17 cellular contexts compared by ENCODE assay signal in the genomic region with DNA sequence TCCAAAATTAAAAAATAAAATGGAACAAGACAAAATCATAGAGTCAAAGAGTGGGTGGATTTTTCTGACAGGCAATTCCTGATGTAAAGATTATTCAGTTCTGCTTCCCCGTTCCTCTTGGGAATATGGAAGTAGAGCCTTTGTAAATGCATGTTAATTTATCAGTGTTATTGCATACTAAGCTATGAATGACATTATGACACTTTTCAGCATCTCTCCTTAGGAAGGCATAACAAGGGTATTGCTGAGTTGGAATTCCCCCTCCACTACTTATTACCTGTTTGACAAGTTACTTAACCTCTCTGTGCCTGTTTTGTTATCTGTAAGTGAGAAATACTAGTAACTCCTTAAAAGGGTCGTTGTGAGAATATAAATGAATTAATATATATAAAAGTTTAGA.
DNase-seq lines count a peak whose midpoint lies in the region; ATAC-seq, FAIRE-seq and TF ChIP-seq lines count a peak whose summit lies in the region.
"Had no signal": no experiment of that assay in that cellular context is flagged by ENCODE, and none has a peak within 500 bp of the region (broad histone marks: within the 10 kb centered on the region; RNA-seq: fewer than 3 reads in every experiment).

No MANE protein-coding gene starts in this region.

- no peaks in the 10 kb centered on the region for H3K79me1 ChIP-seq in mesenchymal stem cell (replicated peaks; ENCODE audit: low read length, poor library complexity, severe bottlenecking)

- H4K20me1 ChIP-seq in GM12878 (ENCODE audit: control insufficient read depth, insufficient read depth) (no peaks in the 10 kb centered on the region), osteoblast (ENCODE audit: insufficient read depth, low read length) (no peaks in the 10 kb centered on the region)

- TF ChIP-seq POLR2A in GM12878 (IDR thresholded peaks at IDR 0.05; ENCODE audit: low read depth, low read length): no peak

- no TSS peak for BruUV-seq in GM12878 (replicated peaks; lab: Mats Ljungman, UMichigan)

- no peak overlapping the region for H2BK120ac ChIP-seq in mesenchymal stem cell (ENCODE audit: low read depth, low read length)

- H3K9me3 ChIP-seq in SJCRH30 (replicated peaks) (no peaks in the 10 kb centered on the region), GM12878 (replicated peaks; ENCODE audit: control insufficient read depth, insufficient read depth, low read length) (no peaks in the 10 kb centered on the region), osteoblast (ENCODE audit: low read depth, low read length) (no peaks in the 10 kb centered on the region), tibial artery (no peaks in the 10 kb centered on the region), mesenchymal stem cell (ENCODE audit: control insufficient read depth, low read length) (no peaks in the 10 kb centered on the region)

- H3K36me3 ChIP-seq in SJCRH30: no peaks in the 10 kb centered on the region
- H3K36me3 ChIP-seq in GM12878 (ENCODE audit: control insufficient read depth in 2 of 2, insufficient read depth in 2 of 2, low read length in 1 of 2): no peaks in the 10 kb centered on the region
- H3K36me3 ChIP-seq in osteoblast (ENCODE audit: insufficient read depth, low read length): no peaks in the 10 kb centered on the region
- no peaks in the 10 kb centered on the region for H3K36me3 ChIP-seq in tibial artery
- no peaks in the 10 kb centered on the region for H3K36me3 ChIP-seq in mesenchymal stem cell (ENCODE audit: control insufficient read depth in 1 of 2, insufficient read depth in 2 of 2, low read depth in 1 of 2, low read length in 2 of 2)
- H3K36me3 ChIP-seq: MG63 had no signal

- TF ChIP-seq CTCF in GM12878 (IDR thresholded peaks at IDR 0.05 in 2 of 3, conservative IDR thresholded peaks at IDR 0.05 in 1 of 3; ENCODE audit: control insufficient read depth in 2 of 3, extremely low read depth in 1 of 3, insufficient read depth in 1 of 3, low read depth in 3 of 3, low read length in 3 of 3): no peak
- no peak for TF ChIP-seq CTCF in osteoblast (IDR thresholded peaks at IDR 0.05; ENCODE audit: extremely low read depth, low read depth, low read length)
- no peak for TF ChIP-seq CTCF in tibial artery (IDR thresholded peaks at IDR 0.05)
- TF ChIP-seq CTCF in HFFc6 (IDR thresholded peaks at IDR 0.05): no peak

- H3K9ac ChIP-seq in GM12878 (ENCODE audit: control insufficient read depth, insufficient read depth, low read length) (no peak overlapping the region), mesenchymal stem cell (ENCODE audit: low read length) (no peak overlapping the region)

- H3K27ac Mint-ChIP-seq in HFFc6: no peak overlapping the region
- H3K27ac Mint-ChIP-seq: B cell; CD4-positive, alpha-beta T cell had no signal

- CTCF ChIA-PET in GM12878 (lab: Yijun Ruan, JAX): interaction anchor here (0.5 kb wide), 1 partner anchor 94 kb away, joined by 3 read pairs; no protein-coding TSS in a partner anchor

- FAIRE-seq in GM12878 (lab: Jason Lieb, UNC): no peak

- ATAC-seq in GM12878: peak; percentile 40; the same call in 2 of the 3 replicates
- no peak for ATAC-seq in GM18873 (IDR thresholded peaks at IDR 0.05; ENCODE audit: low FRiP score, unreplicated experiment)
- ATAC-seq: Panc1 had no signal

- H3K4me3 Mint-ChIP-seq in HFFc6: no peak overlapping the region
- H3K4me3 Mint-ChIP-seq: B cell; CD4-positive, alpha-beta T cell had no signal

- H2BK12ac ChIP-seq in mesenchymal stem cell (ENCODE audit: low read length in 2 of 2): no peak overlapping the region

- SMC1A ChIA-PET in GM12878 (lab: Charles Lee; ENCODE audit: uncharacterized antibody, unreplicated experiment): no interaction called here

- H3K36me3 Mint-ChIP-seq in HFFc6 (ENCODE audit: low read depth): no peaks in the 10 kb centered on the region

- POLR2A ChIA-PET in GM12878 (lab: Charles Lee): no interaction called here

- H3K27ac ChIP-seq in SJCRH30 (peak overlapping the region; percentile 56; the same call in 1 of the 2 replicates), GM12878 (ENCODE audit: control insufficient read depth, insufficient read depth) (no peak overlapping the region), osteoblast (ENCODE audit: low read depth, low read length) (peak overlapping the region; percentile 79), tibial artery (peak overlapping the region; percentile 61 to 70), mesenchymal stem cell (ENCODE audit: low read length, poor library complexity, severe bottlenecking) (no peak overlapping the region)

- no peak for TF ChIP-seq EP300 in GM12878 (IDR thresholded peaks at IDR 0.05; ENCODE audit: borderline replicate concordance in 1 of 2, control insufficient read depth in 1 of 2, low read depth in 2 of 2, low read length in 2 of 2)

- WGBS in GM12878 (ENCODE audit: insufficient coverage, insufficient replicate concordance, low lambda C conversion rate, missing lambda C conversion rate): 0% methylated on average over 2 of the region's 2 CpGs
- WGBS in mesenchymal stem cell: 100% methylated on average over 1 of the region's 2 CpGs

- H2BK5ac ChIP-seq in mesenchymal stem cell (ENCODE audit: low read depth, low read length, poor library complexity, severe bottlenecking): no peak overlapping the region

- H3K4ac ChIP-seq in mesenchymal stem cell (ENCODE audit: low read depth in 1 of 2, low read length in 2 of 2): no peak overlapping the region

- H3K79me2 ChIP-seq in GM12878 (ENCODE audit: control insufficient read depth, insufficient read depth, low read length): no peaks in the 10 kb centered on the region
- no peaks in the 10 kb centered on the region for H3K79me2 ChIP-seq in osteoblast (ENCODE audit: insufficient read depth, low read length)

- H4K8ac ChIP-seq in mesenchymal stem cell (ENCODE audit: low read length): no peak overlapping the region

- no peak overlapping the region for H3K23ac ChIP-seq in mesenchymal stem cell (ENCODE audit: low read length in 2 of 2)

- H2AFZ ChIP-seq in GM12878 (ENCODE audit: control insufficient read depth, low read depth, low read length): no peak overlapping the region
- peak overlapping the region; percentile 62 for H2AFZ ChIP-seq in osteoblast (ENCODE audit: low read length)
- no peak overlapping the region for H2AFZ ChIP-seq in mesenchymal stem cell (ENCODE audit: low read depth, low read length)

- H3K4me2 ChIP-seq in GM12878 (ENCODE audit: control insufficient read depth, insufficient read depth) (no peak overlapping the region), osteoblast (ENCODE audit: insufficient read depth, low read length) (peak overlapping the region; percentile 55), mesenchymal stem cell (ENCODE audit: low read length, poor library complexity, severe bottlenecking) (no peak overlapping the region)

- no peak overlapping the region for H3K18ac ChIP-seq in mesenchymal stem cell (ENCODE audit: low read depth in 1 of 2, low read length in 2 of 2)

- H3K4me1 ChIP-seq in SJCRH30: peaks cover 16% of the 10 kb centered on the region; the same call in 1 of the 2 replicates
- no peaks in the 10 kb centered on the region for H3K4me1 ChIP-seq in GM12878 (ENCODE audit: control insufficient read depth, insufficient read depth, low read length)
- H3K4me1 ChIP-seq in osteoblast (ENCODE audit: insufficient read depth, low read length): peaks cover 37% of the 10 kb centered on the region
- peaks cover 0 to 21% (median 16%) of the 10 kb centered on the region in 4 donors for H3K4me1 ChIP-seq in tibial artery
- peaks cover 4% of the 10 kb centered on the region for H3K4me1 ChIP-seq in mesenchymal stem cell (ENCODE audit: control insufficient read depth, insufficient read depth, low read depth, low read length)

- no peak overlapping the region for H4K91ac ChIP-seq in mesenchymal stem cell (ENCODE audit: low read length)

- no peak for TF ChIP-seq RAD21 in GM12878 (IDR thresholded peaks at IDR 0.05; ENCODE audit: insufficient read depth, low read depth, low read length)

- RAD21 ChIA-PET in GM12878 (lab: Charles Lee; ENCODE audit: unreplicated experiment): interaction anchor here (0.6 kb wide), 1 partner anchor 928 kb away, joined by 3 read pairs; no protein-coding TSS in a partner anchor

- H3K14ac ChIP-seq in mesenchymal stem cell (ENCODE audit: low read length in 2 of 2): no peak overlapping the region

- intact Hi-C loops in GM12878 (cut with micrococcal nuclease; ENCODE audit: unreplicated experiment): no loop called here
- intact Hi-C loops in tibial artery (cut with DNase I; ENCODE audit: low total_unique reads): no loop called here

- in situ Hi-C loops in GM12878 (cut with MboI): no loop called here

- peaks cover 18% of the 10 kb centered on the region for H3K4me1 Mint-ChIP-seq in HFFc6 (ENCODE audit: low read depth)
- H3K4me1 Mint-ChIP-seq: B cell had no signal

- no peak for DNase-seq in SJCRH30
- DNase-seq in GM12878 (ENCODE audit: low read depth, low spot score): no peak
- DNase-seq in osteoblast (ENCODE audit: insufficient read length, low spot score, missing footprints): no peak
- DNase-seq in tibial artery: no peak
- DNase-seq in T-helper 9 cell: no peak
- no peak for DNase-seq in mesenchymal stem cell
- no peak for DNase-seq in HFFc6
- DNase-seq: Calu3; CD4-positive, alpha-beta T cell; Karpas-422; NCI-H1092 treated with DMSO at 0.1 percent for 48 hours; NCI-H2081 treated with DMSO at 0.1 percent for 48 hours; NCI-H524 treated with DMSO at 0.1 percent for 48 hours had no signal

- no peak overlapping the region for H2BK15ac ChIP-seq in mesenchymal stem cell (ENCODE audit: low read depth, poor library complexity, severe bottlenecking)

- H2AK5ac ChIP-seq in mesenchymal stem cell (ENCODE audit: low read length, severe bottlenecking): no peak overlapping the region

- H3K4me3 ChIP-seq in SJCRH30: no peak overlapping the region
- no peak overlapping the region for H3K4me3 ChIP-seq in GM12878
- H3K4me3 ChIP-seq in osteoblast (ENCODE audit: insufficient read depth, low read length): no peak overlapping the region
- no peak overlapping the region for H3K4me3 ChIP-seq in tibial artery
- no peak overlapping the region for H3K4me3 ChIP-seq in mesenchymal stem cell (ENCODE audit: insufficient read depth in 1 of 2, low read depth in 1 of 2, low read length in 2 of 2)
- H3K4me3 ChIP-seq: MG63 had no signal

- no peaks in the 10 kb centered on the region; the same call in 1 of the 2 replicates for H3K27me3 Mint-ChIP-seq in HFFc6 (ENCODE audit: insufficient read depth)
- H3K27me3 Mint-ChIP-seq: B cell; CD4-positive, alpha-beta T cell had no signal

- H3K27me3 ChIP-seq in SJCRH30 (no peaks in the 10 kb centered on the region), GM12878 (replicated peaks in 1 of 2; ENCODE audit: control insufficient read depth in 2 of 2, insufficient read depth in 2 of 2, low read length in 1 of 2) (no peaks in the 10 kb centered on the region; a peak in 1 of 4 replicates), osteoblast (ENCODE audit: insufficient read depth, low read length) (no peaks in the 10 kb centered on the region), tibial artery (no peaks in the 10 kb centered on the region), mesenchymal stem cell (ENCODE audit: control insufficient read depth in 1 of 2, insufficient read depth in 1 of 2, low read length in 2 of 2) (no peaks in the 10 kb centered on the region)
- H3K27me3 ChIP-seq: MG63 had no signal

- H3K9me3 Mint-ChIP-seq in HFFc6: no peaks in the 10 kb centered on the region
- H3K9me3 Mint-ChIP-seq: CD4-positive, alpha-beta T cell had no signal

TF ChIP-seq in GM12878, 131 proteins besides CTCF, POLR2A, EP300 and RAD21 (continues in another document):
- TF ChIP-seq NFYA (IDR thresholded peaks at IDR 0.05; ENCODE audit: borderline replicate concordance, low read depth, low read length): no peak
- no peak for TF ChIP-seq FOXM1 (IDR thresholded peaks at IDR 0.05; ENCODE audit: low read depth, low read length)

Comparison
In these comparisons a context has a peak if more than half of its experiments do, and no peak if none do; other contexts are left out.
1. H3K27ac ChIP-seq: peak in SJCRH30 (single experiment), osteoblast (single experiment) and tibial artery (2 of 2); none in GM12878 (single experiment) and mesenchymal stem cell (single experiment).